8 cellular contexts compared by ENCODE assay signal in genomic region chr1:227318852-227319607, GRCh38. TPM values are rescaled to one million over a fixed set of nuclear protein-coding genes. Genes with fewer than 3 reads are reported as not detected.
DNase-seq lines count a peak whose midpoint lies in the region; ATAC-seq and TF ChIP-seq lines count a peak whose summit lies in the region.

No MANE protein-coding gene starts in this region.

- no peaks in the 10 kb centered on the region for H3K27me3 ChIP-seq in PC-3 (ENCODE audit: low read length)

- H3F3A ChIP-seq in PC-3 (ENCODE audit: low read length, unreplicated experiment), result no peaks in the 10 kb centered on the region

- no peak for DNase-seq in activated T-cell treated with anti-CD3 and anti-CD28 coated beads, Interleukin-2, amount 50 U/mL, for 24 hours
- no peak for DNase-seq in activated T-cell treated with anti-CD3 and anti-CD28 coated beads, Interleukin-2, amount 50 U/mL, for 1 hour
- DNase-seq in PC-3, result peak; percentile 76
- peak; percentile 77 for DNase-seq in coronary artery (ENCODE audit: low spot score)
- DNase-seq in kidney glomerular epithelial cell (lab: John Stamatoyannopoulos, UW), result peak; percentile 43
- DNase-seq in HCEC 1CT, result no peak

- no peaks in the 10 kb centered on the region for H3K36me3 Mint-ChIP-seq in activated T-cell treated with anti-CD3 and anti-CD28 coated beads, Interleukin-2, amount 50 U/mL, for 24 hours (ENCODE audit: low read depth)

- peaks cover 3% of the 10 kb centered on the region for H3K9me3 Mint-ChIP-seq in activated T-cell treated with anti-CD3 and anti-CD28 coated beads, Interleukin-2, amount 50 U/mL, for 24 hours

- H3K9ac ChIP-seq in PC-3 (ENCODE audit: low read length), result peak overlapping the region; percentile 76

- no peaks in the 10 kb centered on the region for H3K9me2 ChIP-seq in PC-3 (replicated peaks; ENCODE audit: low read length)

- CTCF ChIA-PET in PC-3 (lab: Charles Lee), result interaction anchor here (0.6 kb wide), 1 partner anchor 37 kb away, joined by 7 read pairs; no protein-coding TSS in a partner anchor

- no peaks in the 10 kb centered on the region for H3K36me3 ChIP-seq in PC-3 (ENCODE audit: low read depth, low read length)

- H3K4me1 ChIP-seq in PC-3 (ENCODE audit: insufficient read depth, low read length), result peaks cover 19% of the 10 kb centered on the region

- intact Hi-C loops in PC-3 (cut with micrococcal nuclease), result loop anchor here (1.0 to 2.0 kb wide), 5 partner anchors 26 to 188 kb away; no protein-coding TSS in a partner anchor

- H3K79me2 ChIP-seq in PC-3 (ENCODE audit: low read length), result peaks cover 38% of the 10 kb centered on the region

- TSS peak; percentile 72 for BruUV-seq in PC-3 (replicated peaks; lab: Mats Ljungman, UMichigan)

- H3K4me1 Mint-ChIP-seq in activated T-cell treated with anti-CD3 and anti-CD28 coated beads, Interleukin-2, amount 50 U/mL, for 24 hours (ENCODE audit: low read depth), result peaks cover 9% of the 10 kb centered on the region

- TF ChIP-seq CTCF in PC-3 (conservative IDR thresholded peaks at IDR 0.05; ENCODE audit: low read depth, low read length), result no peak
- TF ChIP-seq CTCF in coronary artery (IDR thresholded peaks at IDR 0.05), result no peak

- POLR2A ChIA-PET in PC-3 (lab: Charles Lee; ENCODE audit: unreplicated experiment), result interaction anchor here (0.6 to 1.7 kb wide), 9 partner anchors 21 to 427 kb away, joined by 3 to 13 read pairs (median 4); no protein-coding TSS in a partner anchor

- H4K20me1 ChIP-seq in PC-3 (ENCODE audit: low read length), result peaks cover 25% of the 10 kb centered on the region

- peak overlapping the region; percentile 83 for H2AFZ ChIP-seq in PC-3 (ENCODE audit: low read length)

- peak; percentile 27 for ATAC-seq in PC-3
- no peak for ATAC-seq in HG02759 (IDR thresholded peaks at IDR 0.05; ENCODE audit: unreplicated experiment)

- no peak overlapping the region for H3K27ac Mint-ChIP-seq in activated T-cell treated with anti-CD3 and anti-CD28 coated beads, Interleukin-2, amount 50 U/mL, for 24 hours

- peak overlapping the region; percentile 72 for H3K4me3 ChIP-seq in PC-3 (ENCODE audit: low read length)
- peak overlapping the region; percentile 97 for H3K4me3 ChIP-seq in coronary artery
- H3K4me3 ChIP-seq in skin epidermis, result peak overlapping the region; percentile 57 to 91 (median 74)

- H3K4me2 ChIP-seq in PC-3 (ENCODE audit: low read length), result peak overlapping the region; percentile 86

- peaks cover 81% of the 10 kb centered on the region for H3K27me3 Mint-ChIP-seq in activated T-cell treated with anti-CD3 and anti-CD28 coated beads, Interleukin-2, amount 50 U/mL, for 24 hours

- no peaks in the 10 kb centered on the region for H3K9me3 ChIP-seq in PC-3 (ENCODE audit: low read length)

- peak overlapping the region; percentile 60 for H3K27ac ChIP-seq in PC-3 (ENCODE audit: low read length)
- H3K27ac ChIP-seq in coronary artery, result peak overlapping the region; percentile 89 to 98
- H3K27ac ChIP-seq in skin epidermis, result peak overlapping the region; percentile 69 to 96 (median 90)

- peak overlapping the region; percentile 55 for H3K4me3 Mint-ChIP-seq in activated T-cell treated with anti-CD3 and anti-CD28 coated beads, Interleukin-2, amount 50 U/mL, for 24 hours

RNA-seq across cellular contexts. Expression of gene CDC42BPA, which starts 0.7 kb away (rescaled TPM):
- 32.0 and 42.1 TPM in 2 replicates for total RNA-seq in PC-3 (2014; rRNA removed)

Comparison
In these comparisons a context has a peak if more than half of its experiments do, and no peak if none do; other contexts are left out.
1. DNase-seq: peak in PC-3 (single experiment), coronary artery (single experiment) and kidney glomerular epithelial cell (single experiment); none in activated T-cell treated with anti-CD3 and anti-CD28 coated beads, Interleukin-2, amount 50 U/mL, for 24 hours (single experiment), activated T-cell treated with anti-CD3 and anti-CD28 coated beads, Interleukin-2, amount 50 U/mL, for 1 hour (single experiment) and HCEC 1CT (single experiment).
2. Peak in every context shown above with its lines, with median percentiles within 50 percentile points of each other: H3K27ac ChIP-seq and H3K4me3 ChIP-seq.